8 cellular contexts compared by ENCODE assay signal in the genomic region with DNA sequence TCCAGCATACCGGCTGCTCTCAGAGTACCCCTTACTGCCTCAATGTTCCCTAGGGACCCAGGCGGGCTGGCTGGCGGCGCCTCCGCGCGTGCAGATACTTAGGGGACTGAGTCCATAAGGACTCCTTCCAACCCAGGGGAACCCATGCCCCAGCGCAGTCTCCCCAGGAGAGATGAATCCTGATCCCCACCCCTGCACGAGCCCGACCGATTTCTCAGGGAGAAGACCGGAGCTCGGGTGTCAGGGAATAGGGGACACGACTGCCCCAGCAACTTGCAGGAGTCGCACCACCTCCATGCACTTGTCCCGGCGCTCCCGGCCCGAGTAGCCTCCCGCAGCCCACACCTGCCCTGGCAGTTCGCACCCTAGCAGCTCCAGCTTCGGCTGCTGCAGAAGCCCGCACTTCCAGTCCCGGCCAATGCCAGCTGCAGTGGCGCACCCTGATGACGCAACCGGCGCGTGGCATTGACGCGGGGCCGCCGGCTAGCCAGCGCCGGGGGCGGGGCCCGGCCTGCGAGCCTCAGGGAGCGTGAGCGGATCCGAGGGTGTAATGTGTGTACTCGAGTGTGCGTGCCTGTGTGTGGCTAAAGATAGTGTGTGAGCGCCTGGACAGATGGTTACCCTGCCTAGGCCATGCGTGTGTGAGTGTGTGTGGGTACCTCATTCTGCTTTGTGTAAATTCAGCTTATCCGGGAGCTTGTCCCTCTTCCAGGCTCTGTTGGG.
DNase-seq lines count a peak whose midpoint lies in the region; ATAC-seq lines count a peak whose summit lies in the region.

A gene with protein sequence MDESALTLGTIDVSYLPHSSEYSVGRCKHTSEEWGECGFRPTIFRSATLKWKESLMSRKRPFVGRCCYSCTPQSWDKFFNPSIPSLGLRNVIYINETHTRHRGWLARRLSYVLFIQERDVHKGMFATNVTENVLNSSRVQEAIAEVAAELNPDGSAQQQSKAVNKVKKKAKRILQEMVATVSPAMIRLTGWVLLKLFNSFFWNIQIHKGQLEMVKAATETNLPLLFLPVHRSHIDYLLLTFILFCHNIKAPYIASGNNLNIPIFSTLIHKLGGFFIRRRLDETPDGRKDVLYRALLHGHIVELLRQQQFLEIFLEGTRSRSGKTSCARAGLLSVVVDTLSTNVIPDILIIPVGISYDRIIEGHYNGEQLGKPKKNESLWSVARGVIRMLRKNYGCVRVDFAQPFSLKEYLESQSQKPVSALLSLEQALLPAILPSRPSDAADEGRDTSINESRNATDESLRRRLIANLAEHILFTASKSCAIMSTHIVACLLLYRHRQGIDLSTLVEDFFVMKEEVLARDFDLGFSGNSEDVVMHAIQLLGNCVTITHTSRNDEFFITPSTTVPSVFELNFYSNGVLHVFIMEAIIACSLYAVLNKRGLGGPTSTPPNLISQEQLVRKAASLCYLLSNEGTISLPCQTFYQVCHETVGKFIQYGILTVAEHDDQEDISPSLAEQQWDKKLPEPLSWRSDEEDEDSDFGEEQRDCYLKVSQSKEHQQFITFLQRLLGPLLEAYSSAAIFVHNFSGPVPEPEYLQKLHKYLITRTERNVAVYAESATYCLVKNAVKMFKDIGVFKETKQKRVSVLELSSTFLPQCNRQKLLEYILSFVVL (minus strand): TSS at position 437 of the 723 bp plus-strand sequence. CDS start 1,981 bp downstream, outside the sequence.

- DNase-seq in NCI-H2227 (lab: John Stamatoyannopoulos, UW; ENCODE audit: unreplicated experiment) (peak; percentile 92), islet precursor cell (peak; percentile 97)
- peak; percentile 96 to 100 (median 98) for DNase-seq in activated CD4-positive, CD25-positive, alpha-beta regulatory T cell (lab: John Stamatoyannopoulos, UW)
- peak; percentile 95 for DNase-seq in central memory CD4-positive, alpha-beta T cell
- DNase-seq in stimulated activated CD4-positive, alpha-beta T cell treated with anti-CD3 and anti-CD28 coated beads, Interleukin-12 subunit alpha, Interleukin-12 subunit beta, amount 100 ng/mL, for 4 hours, result peak; percentile 100

- peaks cover 12% of the 10 kb centered on the region for H3K4me1 ChIP-seq in ACC112 (ENCODE audit: control insufficient read depth, insufficient read depth, low read length, unreplicated experiment)

- 0 out of 2 replicates have a peak, but pooled peaks cover 3% of the 10 kb centered on the region for H3K36me3 ChIP-seq in ACC112 (ENCODE audit: insufficient read depth, low read length)

- H3K79me2 ChIP-seq in ACC112 (ENCODE audit: control insufficient read depth, insufficient read depth, low read length, unreplicated experiment), result peaks cover 10% of the 10 kb centered on the region

- H2AFZ ChIP-seq in ACC112 (ENCODE audit: low read length, unreplicated experiment), result peak within 1 kb of the TSS; percentile 58

- H3K4me3 ChIP-seq in ACC112 (ENCODE audit: low read depth, low read length), result peak within 1 kb of the TSS; percentile 89

- H3K27me3 ChIP-seq in ACC112 (ENCODE audit: insufficient read depth, low read length), result no peaks in the 10 kb centered on the region

- peak within 1 kb of the TSS; percentile 32; the same call in 1 of the 2 replicates for H3K27ac ChIP-seq in ACC112 (ENCODE audit: low read depth, low read length)

- peak; percentile 94 for ATAC-seq in GM18861 (IDR thresholded peaks at IDR 0.05; ENCODE audit: unreplicated experiment)
- ATAC-seq in HG03095 (IDR thresholded peaks at IDR 0.05; ENCODE audit: unreplicated experiment), result peak; percentile 90

Comparison
In these comparisons a context has a peak if more than half of its experiments do, and no peak if none do; other contexts are left out.
1. Peak in every context shown above with its lines: DNase-seq, ATAC-seq, H3K4me3 ChIP-seq and H3K27ac ChIP-seq.